Comparison of ENCODE assay signal across 1 cellular context in the genomic region with DNA sequence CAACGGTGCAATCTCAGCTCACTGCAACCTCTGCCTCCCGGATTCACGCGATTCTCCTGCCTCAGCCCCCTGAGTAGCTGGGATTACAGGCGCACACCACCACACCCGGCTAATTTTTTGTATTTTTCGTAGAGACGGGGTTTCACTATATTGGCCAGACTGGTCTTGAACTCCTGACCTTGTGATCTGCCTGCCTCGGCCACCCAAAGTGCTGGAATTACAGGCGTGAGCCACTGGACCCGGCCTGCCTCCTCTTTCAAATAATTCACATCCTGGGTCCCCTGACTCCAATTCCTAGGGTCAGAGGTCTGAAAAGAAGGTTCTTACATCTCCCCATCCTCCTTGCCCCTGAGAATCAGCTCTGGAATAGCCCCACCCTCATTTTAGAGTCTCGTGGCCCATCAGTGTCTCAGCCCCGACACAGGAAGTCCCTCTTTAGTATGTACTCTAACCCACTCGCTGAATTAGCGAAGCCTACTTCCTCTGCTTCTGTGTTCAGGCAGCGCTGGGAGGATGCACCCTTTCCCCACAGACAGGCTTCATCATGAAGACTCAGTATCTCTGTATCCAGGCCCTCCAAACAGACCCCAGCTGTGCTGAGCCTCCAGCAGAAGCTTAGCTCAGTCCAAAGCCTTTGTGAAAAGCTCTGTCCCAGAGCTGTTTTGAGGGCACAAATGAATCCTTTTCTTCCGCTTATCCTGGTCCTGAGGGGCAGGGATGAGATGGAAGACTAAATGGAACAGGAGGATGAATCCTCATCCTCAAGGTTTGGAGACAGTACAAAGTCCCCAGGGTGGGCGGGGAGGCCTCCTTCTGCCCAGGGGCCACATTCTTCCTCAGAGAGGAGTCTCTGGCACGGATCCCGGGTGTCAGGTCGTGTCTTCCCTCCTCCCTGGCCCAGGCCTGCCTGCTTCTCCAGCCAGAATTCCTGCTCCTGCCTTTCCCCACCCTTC.
TF ChIP-seq lines count a peak whose summit lies in the region.

No MANE protein-coding gene starts in this region.

TF ChIP-seq in GM23338, 12 proteins besides CTCF, POLR2A, EP300 and RAD21 (continued from another document):
- TF ChIP-seq, protein P1, sequence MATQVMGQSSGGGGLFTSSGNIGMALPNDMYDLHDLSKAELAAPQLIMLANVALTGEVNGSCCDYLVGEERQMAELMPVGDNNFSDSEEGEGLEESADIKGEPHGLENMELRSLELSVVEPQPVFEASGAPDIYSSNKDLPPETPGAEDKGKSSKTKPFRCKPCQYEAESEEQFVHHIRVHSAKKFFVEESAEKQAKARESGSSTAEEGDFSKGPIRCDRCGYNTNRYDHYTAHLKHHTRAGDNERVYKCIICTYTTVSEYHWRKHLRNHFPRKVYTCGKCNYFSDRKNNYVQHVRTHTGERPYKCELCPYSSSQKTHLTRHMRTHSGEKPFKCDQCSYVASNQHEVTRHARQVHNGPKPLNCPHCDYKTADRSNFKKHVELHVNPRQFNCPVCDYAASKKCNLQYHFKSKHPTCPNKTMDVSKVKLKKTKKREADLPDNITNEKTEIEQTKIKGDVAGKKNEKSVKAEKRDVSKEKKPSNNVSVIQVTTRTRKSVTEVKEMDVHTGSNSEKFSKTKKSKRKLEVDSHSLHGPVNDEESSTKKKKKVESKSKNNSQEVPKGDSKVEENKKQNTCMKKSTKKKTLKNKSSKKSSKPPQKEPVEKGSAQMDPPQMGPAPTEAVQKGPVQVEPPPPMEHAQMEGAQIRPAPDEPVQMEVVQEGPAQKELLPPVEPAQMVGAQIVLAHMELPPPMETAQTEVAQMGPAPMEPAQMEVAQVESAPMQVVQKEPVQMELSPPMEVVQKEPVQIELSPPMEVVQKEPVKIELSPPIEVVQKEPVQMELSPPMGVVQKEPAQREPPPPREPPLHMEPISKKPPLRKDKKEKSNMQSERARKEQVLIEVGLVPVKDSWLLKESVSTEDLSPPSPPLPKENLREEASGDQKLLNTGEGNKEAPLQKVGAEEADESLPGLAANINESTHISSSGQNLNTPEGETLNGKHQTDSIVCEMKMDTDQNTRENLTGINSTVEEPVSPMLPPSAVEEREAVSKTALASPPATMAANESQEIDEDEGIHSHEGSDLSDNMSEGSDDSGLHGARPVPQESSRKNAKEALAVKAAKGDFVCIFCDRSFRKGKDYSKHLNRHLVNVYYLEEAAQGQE (IDR thresholded peaks at IDR 0.05; ENCODE audit: unreplicated experiment): no peak
- TF ChIP-seq CREB1 (CRISPR knock-in tag; IDR thresholded peaks at IDR 0.05; ENCODE audit: low read depth) (no peak), STAT1 (IDR thresholded peaks at IDR 0.05; ENCODE audit: unreplicated experiment) (no peak), ZNF114 (CRISPR knock-in tag; IDR thresholded peaks at IDR 0.05) (no peak), ZNF331 (CRISPR knock-in tag; IDR thresholded peaks at IDR 0.05; ENCODE audit: low read depth) (no peak), EZH2phosphoT487 (IDR thresholded peaks at IDR 0.05; ENCODE audit: unreplicated experiment) (no peak), POLR2AphosphoS5 (IDR thresholded peaks at IDR 0.05; ENCODE audit: low read depth) (no peak), JUNB (IDR thresholded peaks at IDR 0.05; ENCODE audit: unreplicated experiment) (no peak)
- TF ChIP-seq, protein P2, sequence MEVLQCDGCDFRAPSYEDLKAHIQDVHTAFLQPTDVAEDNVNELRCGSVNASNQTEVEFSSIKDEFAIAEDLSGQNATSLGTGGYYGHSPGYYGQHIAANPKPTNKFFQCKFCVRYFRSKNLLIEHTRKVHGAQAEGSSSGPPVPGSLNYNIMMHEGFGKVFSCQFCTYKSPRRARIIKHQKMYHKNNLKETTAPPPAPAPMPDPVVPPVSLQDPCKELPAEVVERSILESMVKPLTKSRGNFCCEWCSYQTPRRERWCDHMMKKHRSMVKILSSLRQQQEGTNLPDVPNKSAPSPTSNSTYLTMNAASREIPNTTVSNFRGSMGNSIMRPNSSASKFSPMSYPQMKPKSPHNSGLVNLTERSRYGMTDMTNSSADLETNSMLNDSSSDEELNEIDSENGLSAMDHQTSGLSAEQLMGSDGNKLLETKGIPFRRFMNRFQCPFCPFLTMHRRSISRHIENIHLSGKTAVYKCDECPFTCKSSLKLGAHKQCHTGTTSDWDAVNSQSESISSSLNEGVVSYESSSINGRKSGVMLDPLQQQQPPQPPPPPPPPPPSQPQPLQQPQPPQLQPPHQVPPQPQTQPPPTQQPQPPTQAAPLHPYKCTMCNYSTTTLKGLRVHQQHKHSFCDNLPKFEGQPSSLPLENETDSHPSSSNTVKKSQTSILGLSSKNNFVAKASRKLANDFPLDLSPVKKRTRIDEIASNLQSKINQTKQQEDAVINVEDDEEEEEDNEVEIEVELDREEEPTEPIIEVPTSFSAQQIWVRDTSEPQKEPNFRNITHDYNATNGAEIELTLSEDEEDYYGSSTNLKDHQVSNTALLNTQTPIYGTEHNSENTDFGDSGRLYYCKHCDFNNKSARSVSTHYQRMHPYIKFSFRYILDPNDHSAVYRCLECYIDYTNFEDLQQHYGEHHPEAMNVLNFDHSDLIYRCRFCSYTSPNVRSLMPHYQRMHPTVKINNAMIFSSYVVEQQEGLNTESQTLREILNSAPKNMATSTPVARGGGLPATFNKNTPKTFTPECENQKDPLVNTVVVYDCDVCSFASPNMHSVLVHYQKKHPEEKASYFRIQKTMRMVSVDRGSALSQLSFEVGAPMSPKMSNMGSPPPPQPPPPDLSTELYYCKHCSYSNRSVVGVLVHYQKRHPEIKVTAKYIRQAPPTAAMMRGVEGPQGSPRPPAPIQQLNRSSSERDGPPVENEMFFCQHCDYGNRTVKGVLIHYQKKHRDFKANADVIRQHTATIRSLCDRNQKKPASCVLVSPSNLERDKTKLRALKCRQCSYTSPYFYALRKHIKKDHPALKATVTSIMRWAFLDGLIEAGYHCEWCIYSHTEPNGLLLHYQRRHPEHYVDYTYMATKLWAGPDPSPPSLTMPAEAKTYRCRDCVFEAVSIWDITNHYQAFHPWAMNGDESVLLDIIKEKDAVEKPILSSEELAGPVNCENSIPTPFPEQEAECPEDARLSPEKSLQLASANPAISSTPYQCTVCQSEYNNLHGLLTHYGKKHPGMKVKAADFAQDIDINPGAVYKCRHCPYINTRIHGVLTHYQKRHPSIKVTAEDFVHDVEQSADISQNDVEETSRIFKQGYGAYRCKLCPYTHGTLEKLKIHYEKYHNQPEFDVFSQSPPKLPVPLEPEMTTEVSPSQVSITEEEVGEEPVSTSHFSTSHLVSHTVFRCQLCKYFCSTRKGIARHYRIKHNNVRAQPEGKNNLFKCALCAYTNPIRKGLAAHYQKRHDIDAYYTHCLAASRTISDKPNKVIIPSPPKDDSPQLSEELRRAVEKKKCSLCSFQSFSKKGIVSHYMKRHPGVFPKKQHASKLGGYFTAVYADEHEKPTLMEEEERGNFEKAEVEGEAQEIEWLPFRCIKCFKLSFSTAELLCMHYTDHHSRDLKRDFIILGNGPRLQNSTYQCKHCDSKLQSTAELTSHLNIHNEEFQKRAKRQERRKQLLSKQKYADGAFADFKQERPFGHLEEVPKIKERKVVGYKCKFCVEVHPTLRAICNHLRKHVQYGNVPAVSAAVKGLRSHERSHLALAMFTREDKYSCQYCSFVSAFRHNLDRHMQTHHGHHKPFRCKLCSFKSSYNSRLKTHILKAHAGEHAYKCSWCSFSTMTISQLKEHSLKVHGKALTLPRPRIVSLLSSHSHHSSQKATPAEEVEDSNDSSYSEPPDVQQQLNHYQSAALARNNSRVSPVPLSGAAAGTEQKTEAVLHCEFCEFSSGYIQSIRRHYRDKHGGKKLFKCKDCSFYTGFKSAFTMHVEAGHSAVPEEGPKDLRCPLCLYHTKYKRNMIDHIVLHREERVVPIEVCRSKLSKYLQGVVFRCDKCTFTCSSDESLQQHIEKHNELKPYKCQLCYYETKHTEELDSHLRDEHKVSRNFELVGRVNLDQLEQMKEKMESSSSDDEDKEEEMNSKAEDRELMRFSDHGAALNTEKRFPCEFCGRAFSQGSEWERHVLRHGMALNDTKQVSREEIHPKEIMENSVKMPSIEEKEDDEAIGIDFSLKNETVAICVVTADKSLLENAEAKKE (CRISPR knock-in tag; IDR thresholded peaks at IDR 0.05): no peak
- TF ChIP-seq, protein P3, sequence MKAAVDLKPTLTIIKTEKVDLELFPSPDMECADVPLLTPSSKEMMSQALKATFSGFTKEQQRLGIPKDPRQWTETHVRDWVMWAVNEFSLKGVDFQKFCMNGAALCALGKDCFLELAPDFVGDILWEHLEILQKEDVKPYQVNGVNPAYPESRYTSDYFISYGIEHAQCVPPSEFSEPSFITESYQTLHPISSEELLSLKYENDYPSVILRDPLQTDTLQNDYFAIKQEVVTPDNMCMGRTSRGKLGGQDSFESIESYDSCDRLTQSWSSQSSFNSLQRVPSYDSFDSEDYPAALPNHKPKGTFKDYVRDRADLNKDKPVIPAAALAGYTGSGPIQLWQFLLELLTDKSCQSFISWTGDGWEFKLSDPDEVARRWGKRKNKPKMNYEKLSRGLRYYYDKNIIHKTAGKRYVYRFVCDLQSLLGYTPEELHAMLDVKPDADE (IDR thresholded peaks at IDR 0.05): no peak
